20 cellular contexts compared by ENCODE assay signal in genomic region chr1:76948846-76949245, GRCh38.
DNase-seq lines count a peak whose midpoint lies in the region; ATAC-seq, FAIRE-seq and TF ChIP-seq lines count a peak whose summit lies in the region.
"Had no signal": no experiment of that assay in that cellular context is flagged by ENCODE, and none has a peak within 500 bp of the region (broad histone marks: within the 10 kb centered on the region; RNA-seq: fewer than 3 reads in every experiment).

No MANE protein-coding gene starts in this region.

- H3K27me3 ChIP-seq in keratinocyte (ENCODE audit: control insufficient read depth, extremely low read depth, insufficient read depth, low read length) (no peaks in the 10 kb centered on the region), gastrocnemius medialis (no peaks in the 10 kb centered on the region), Karpas-422 (ENCODE audit: low read length) (no peaks in the 10 kb centered on the region)

- no peaks in the 10 kb centered on the region for H3K9me2 ChIP-seq in Karpas-422 (replicated peaks; ENCODE audit: insufficient read depth, low read length)

- H3K36me3 ChIP-seq in keratinocyte (ENCODE audit: control insufficient read depth in 2 of 2, extremely low read depth in 1 of 2, insufficient read depth in 2 of 2, low read length in 2 of 2) (no peaks in the 10 kb centered on the region), gastrocnemius medialis (no peaks in the 10 kb centered on the region), Karpas-422 (ENCODE audit: insufficient read depth, low read length) (no peaks in the 10 kb centered on the region)

- no peaks in the 10 kb centered on the region for H3K9me3 ChIP-seq in keratinocyte (ENCODE audit: control insufficient read depth, low read depth, low read length)
- no peaks in the 10 kb centered on the region for H3K9me3 ChIP-seq in gastrocnemius medialis
- H3K9me3 ChIP-seq in Karpas-422 (ENCODE audit: low read length) = no peaks in the 10 kb centered on the region

- H3K4me2 ChIP-seq in keratinocyte (ENCODE audit: control insufficient read depth, extremely low read depth, insufficient read depth, low read depth, low read length) (peak overlapping the region; percentile 35), Karpas-422 (ENCODE audit: low read depth, low read length, poor library complexity, severe bottlenecking) (no peak overlapping the region)

- H3K4me3 ChIP-seq in keratinocyte (ENCODE audit: control insufficient read depth in 2 of 3, extremely low read depth in 1 of 3, insufficient read depth in 2 of 3, low read depth in 1 of 3, low read length in 3 of 3) = no peak overlapping the region
- H3K4me3 ChIP-seq in gastrocnemius medialis = no peak overlapping the region
- H3K4me3 ChIP-seq in Karpas-422 (ENCODE audit: low read length) = no peak overlapping the region

- H3K79me2 ChIP-seq in keratinocyte (ENCODE audit: control insufficient read depth, insufficient read depth, low read length) (no peaks in the 10 kb centered on the region), Karpas-422 (ENCODE audit: low read length) (no peaks in the 10 kb centered on the region)

- H3K9me1 ChIP-seq in keratinocyte (ENCODE audit: control insufficient read depth, extremely low read depth, insufficient read depth, low read length) = no peaks in the 10 kb centered on the region

- H4K20me1 ChIP-seq in keratinocyte (ENCODE audit: control insufficient read depth, extremely low read depth, insufficient read depth, low read length) (no peaks in the 10 kb centered on the region), Karpas-422 (ENCODE audit: insufficient read depth, low read depth, low read length) (no peaks in the 10 kb centered on the region)

- H2AFZ ChIP-seq in keratinocyte (ENCODE audit: control insufficient read depth, low read length) (no peak overlapping the region), Karpas-422 (ENCODE audit: low read length) (no peak overlapping the region)

- FAIRE-seq in RCC 7860 (lab: Jason Lieb, UNC) = peak; percentile 68
- peak; percentile 81 for FAIRE-seq in keratinocyte (lab: Jason Lieb, UNC)
- FAIRE-seq: GM12892, H1 had no signal

- in situ Hi-C loops in gastrocnemius medialis (cut with MboI; ENCODE audit: low sequenced_read_pairs in 4 of 4) = no loop called here

- dilution Hi-C loops in keratinocyte (cut with MboI; ENCODE audit: extremely low pct_ligation_motif_present, low sequenced_read_pairs) = no loop called here

- H3K4me1 ChIP-seq in keratinocyte (ENCODE audit: control insufficient read depth, extremely low read depth, insufficient read depth, low read length) = peaks cover 21% of the 10 kb centered on the region
- no peaks in the 10 kb centered on the region for H3K4me1 ChIP-seq in gastrocnemius medialis
- no peaks in the 10 kb centered on the region for H3K4me1 ChIP-seq in Karpas-422 (ENCODE audit: low read length)

- intact Hi-C loops in left colon (cut with DNase I, micrococcal nuclease) (no loop called here), gastrocnemius medialis (cut with DNase I; ENCODE audit: low total_unique reads) (no loop called here)

- no peak for ATAC-seq in HG02798 (IDR thresholded peaks at IDR 0.05; ENCODE audit: poor library complexity, unreplicated experiment)
- no peak for ATAC-seq in left colon
- no peak for ATAC-seq in gastrocnemius medialis

- TF ChIP-seq CTCF in keratinocyte (optimal IDR thresholded peaks at IDR 0.05 in 1 of 3, IDR thresholded peaks at IDR 0.05 in 1 of 3, conservative IDR thresholded peaks at IDR 0.05 in 1 of 3; ENCODE audit: extremely low read depth in 1 of 3, insufficient read depth in 2 of 3, low read length in 3 of 3) (no peak), gastrocnemius medialis (IDR thresholded peaks at IDR 0.05 in 4 of 5, conservative IDR thresholded peaks at IDR 0.05 in 1 of 5) (no peak)

- peak; percentile 20 for DNase-seq in DMS53 (lab: John Stamatoyannopoulos, UW)
- DNase-seq in DMS53 treated with DMSO at 0.1 percent for 48 hours (lab: John Stamatoyannopoulos, UW; ENCODE audit: unreplicated experiment) = no peak
- DNase-seq in RCC 7860 (ENCODE audit: low spot score) = peak; percentile 64
- DNase-seq in keratinocyte (ENCODE audit: low read depth, low spot score) = no peak
- DNase-seq in left colon = no peak
- DNase-seq in gastrocnemius medialis = no peak
- DNase-seq in Karpas-422 = no peak
- DNase-seq: Calu3; CD4-positive, alpha-beta memory T cell; DMS79 treated with DMSO at 0.1 percent for 48 hours; GDM1; NCI-H1417; NCI-H1930; NCI-H446; OCI-M1 had no signal

- no peak for TF ChIP-seq POLR2A in gastrocnemius medialis (IDR thresholded peaks at IDR 0.05)

- H3K27ac ChIP-seq in keratinocyte (ENCODE audit: control insufficient read depth, insufficient read depth, low read length) = no peak overlapping the region
- H3K27ac ChIP-seq in gastrocnemius medialis = no peak overlapping the region
- H3K27ac ChIP-seq in Karpas-422 (ENCODE audit: low read length) = no peak overlapping the region
- H3K27ac ChIP-seq: 22Rv1, RWPE1 had no signal

- H3K9ac ChIP-seq in keratinocyte (ENCODE audit: control insufficient read depth, extremely low read depth, insufficient read depth, low read length) = no peak overlapping the region
- H3K9ac ChIP-seq in Karpas-422 (ENCODE audit: low read length) = no peak overlapping the region

Comparison
In these comparisons a context has a peak if more than half of its experiments do, and no peak if none do; other contexts are left out.
1. DNase-seq: peak in DMS53 (single experiment) and RCC 7860 (single experiment); none in DMS53 treated with DMSO at 0.1 percent for 48 hours (single experiment), keratinocyte (single experiment), left colon (0 of 2), gastrocnemius medialis (0 of 2) and Karpas-422 (single experiment).